In the genomic region with DNA sequence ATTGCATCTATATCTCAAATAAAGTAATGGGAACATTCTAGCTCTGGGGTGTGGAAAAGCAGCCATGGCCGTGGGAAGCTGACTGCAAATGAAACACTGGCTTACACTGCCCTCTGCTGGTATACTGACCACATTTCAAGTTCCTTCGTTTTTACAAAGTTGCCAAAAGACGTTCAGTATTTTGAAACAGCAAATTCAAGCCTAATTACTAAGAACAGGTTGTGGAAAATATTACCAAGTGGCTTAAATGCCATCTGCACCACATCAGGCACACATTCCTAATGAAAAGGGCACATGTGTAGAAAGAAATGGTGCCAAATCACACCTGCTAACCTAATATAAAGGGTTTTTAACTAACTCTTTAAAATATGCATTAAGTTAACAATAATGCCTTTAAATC, we compare ENCODE assay signal across 9 cellular contexts.
DNase-seq lines count a peak whose midpoint lies in the region; ATAC-seq, FAIRE-seq and TF ChIP-seq lines count a peak whose summit lies in the region.
"Had no signal": no experiment of that assay in that cellular context is flagged by ENCODE, and none has a peak within 500 bp of the region (broad histone marks: within the 10 kb centered on the region; RNA-seq: fewer than 3 reads in every experiment).

No MANE protein-coding gene starts in this region.

- H3K4me1 ChIP-seq in DND-41 (ENCODE audit: insufficient read depth, low read length) (no peaks in the 10 kb centered on the region), astrocyte (ENCODE audit: insufficient read depth, low read length) (no peaks in the 10 kb centered on the region), right cardiac atrium (ENCODE audit: control insufficient read depth, insufficient read depth, low read length) (peaks cover 2% of the 10 kb centered on the region)

- no peak overlapping the region for H3K27ac Mint-ChIP-seq in astrocyte (ENCODE audit: unreplicated experiment)
- H3K27ac Mint-ChIP-seq: activated naive CD4-positive, alpha-beta T cell treated with anti-CD3 and anti-CD28 coated beads, Interleukin-2, amount 50 U/mL, for 72 hours had no signal

- H3K36me3 Mint-ChIP-seq in astrocyte (ENCODE audit: low read depth, unreplicated experiment) = no peaks in the 10 kb centered on the region
- H3K36me3 Mint-ChIP-seq: activated naive CD4-positive, alpha-beta T cell treated with anti-CD3 and anti-CD28 coated beads, Interleukin-2, amount 50 U/mL, for 72 hours had no signal

- H3K4me3 Mint-ChIP-seq in astrocyte (ENCODE audit: unreplicated experiment) = no peak overlapping the region

- DNase-seq in DND-41 (peak; percentile 42), HT1080 (ENCODE audit: low read depth) (peak; percentile 44), RWPE1 (ENCODE audit: low spot score) (peak; percentile 79), astrocyte (ENCODE audit: low read depth) (no peak), right cardiac atrium (peak in 2 of 3 donors; percentile 33 to 50), retinal pigment epithelial cell (ENCODE audit: low read depth) (no peak)

- H3K4me3 ChIP-seq in DND-41 (ENCODE audit: low read depth in 1 of 2, low read length in 2 of 2) (no peak overlapping the region), astrocyte (ENCODE audit: insufficient read depth, low read depth, low read length) (no peak overlapping the region), right cardiac atrium (ENCODE audit: low read length) (no peak overlapping the region), retinal pigment epithelial cell (ENCODE audit: low read length) (no peak overlapping the region)

- H3K79me2 ChIP-seq in DND-41 (ENCODE audit: insufficient read depth, low read length) = no peaks in the 10 kb centered on the region
- H3K79me2 ChIP-seq in astrocyte (ENCODE audit: insufficient read depth, low read length) = no peaks in the 10 kb centered on the region

- no peaks in the 10 kb centered on the region for H3K9me3 ChIP-seq in DND-41 (ENCODE audit: insufficient read depth, low read length, severe bottlenecking)
- no peaks in the 10 kb centered on the region for H3K9me3 ChIP-seq in astrocyte (ENCODE audit: insufficient read depth, low read depth, low read length)
- H3K9me3 ChIP-seq in right cardiac atrium (ENCODE audit: control insufficient read depth, low read length) = no peaks in the 10 kb centered on the region

- no peak overlapping the region for H2AFZ ChIP-seq in DND-41 (ENCODE audit: low read depth, low read length)
- H2AFZ ChIP-seq in astrocyte (ENCODE audit: low read depth, low read length) = no peak overlapping the region

- ATAC-seq in DND-41 (ENCODE audit: insufficient read depth, low read depth) = peak; percentile 72
- peak; percentile 71 to 74 for ATAC-seq in right cardiac atrium
- no peak for ATAC-seq in HG02840 (IDR thresholded peaks at IDR 0.05; ENCODE audit: low FRiP score, unreplicated experiment)
- no peak for ATAC-seq in GM21381 (IDR thresholded peaks at IDR 0.05; ENCODE audit: unreplicated experiment)
- ATAC-seq: activated naive CD4-positive, alpha-beta T cell treated with anti-CD3 and anti-CD28 coated beads, Interleukin-2, amount 50 U/mL, for 72 hours had no signal

- H3K4me2 ChIP-seq in DND-41 (ENCODE audit: insufficient read depth, low read length) = no peak overlapping the region
- H3K4me2 ChIP-seq in astrocyte (ENCODE audit: low read length) = no peak overlapping the region

- under 1% methylated on average over 3 of the region's 3 CpGs for WGBS in right cardiac atrium

- H3K27me3 Mint-ChIP-seq in astrocyte (ENCODE audit: low read depth, unreplicated experiment) = no peaks in the 10 kb centered on the region

- peak; percentile 86 for FAIRE-seq in astrocyte (lab: Jason Lieb, UNC)

- H3K36me3 ChIP-seq in DND-41 (ENCODE audit: insufficient read depth, low read length) = no peaks in the 10 kb centered on the region
- no peaks in the 10 kb centered on the region for H3K36me3 ChIP-seq in astrocyte (ENCODE audit: insufficient read depth, low read length)

- peak; percentile 88 for TF ChIP-seq CTCF in DND-41 (IDR thresholded peaks at IDR 0.05; ENCODE audit: borderline replicate concordance, extremely low read depth, low read length, poor library complexity, severe bottlenecking)
- TF ChIP-seq CTCF in RWPE1 (conservative IDR thresholded peaks at IDR 0.05; ENCODE audit: low read depth) = peak; percentile 89
- TF ChIP-seq CTCF in astrocyte (IDR thresholded peaks at IDR 0.05; ENCODE audit: insufficient read depth, low read depth, low read length) = peak; percentile 94
- peak; percentile 82 for TF ChIP-seq CTCF in retinal pigment epithelial cell (conservative IDR thresholded peaks at IDR 0.05; ENCODE audit: low read depth, low read length)

- H3K9ac ChIP-seq in DND-41 (ENCODE audit: low read depth, low read length) = no peak overlapping the region
- no peak overlapping the region for H3K9ac ChIP-seq in astrocyte (ENCODE audit: low read length)

- H4K20me1 ChIP-seq in DND-41 (ENCODE audit: insufficient read depth, low read length) = peaks cover 2% of the 10 kb centered on the region; the same call in 1 of the 2 replicates
- peaks cover 43% of the 10 kb centered on the region for H4K20me1 ChIP-seq in astrocyte (ENCODE audit: insufficient read depth, low read length)

- peaks cover 10% of the 10 kb centered on the region for H3K4me1 Mint-ChIP-seq in astrocyte (ENCODE audit: low read depth, unreplicated experiment)

- intact Hi-C loops in right cardiac atrium (cut with DNase I) = loop anchor here in 1 of 4 donors (10.0 kb wide), 1 partner anchor 902 kb away; no protein-coding TSS in a partner anchor

- CTCF ChIA-PET in RWPE1 (lab: Yijun Ruan, JAX) = interaction anchor here (0.6 to 1.3 kb wide), 15 partner anchors 9 to 1681 kb away, joined by 3 to 5 read pairs (median 3); no protein-coding TSS in a partner anchor

- POLR2A ChIA-PET in RWPE1 (lab: Yijun Ruan, JAX; ENCODE audit: low non-redundant PET) = no interaction called here

- no peaks in the 10 kb centered on the region for H3K9me3 Mint-ChIP-seq in astrocyte (ENCODE audit: unreplicated experiment)
- H3K9me3 Mint-ChIP-seq: activated naive CD4-positive, alpha-beta T cell treated with anti-CD3 and anti-CD28 coated beads, Interleukin-2, amount 50 U/mL, for 72 hours had no signal

- H3K27ac ChIP-seq in DND-41 (ENCODE audit: low read length) (no peak overlapping the region), RWPE1 (no peak overlapping the region), astrocyte (ENCODE audit: low read depth, low read length) (no peak overlapping the region), right cardiac atrium (ENCODE audit: low read length) (no peak overlapping the region)

- H3K27me3 ChIP-seq in DND-41 (ENCODE audit: insufficient read depth, low read length, poor library complexity) (no peaks in the 10 kb centered on the region), astrocyte (ENCODE audit: insufficient read depth, low read length) (no peaks in the 10 kb centered on the region), right cardiac atrium (ENCODE audit: control insufficient read depth, insufficient read depth) (no peaks in the 10 kb centered on the region)

Comparison
In these comparisons a context has a peak if more than half of its experiments do, and no peak if none do; other contexts are left out.
1. ATAC-seq: peak in DND-41 (single experiment) and right cardiac atrium (2 of 2); none in HG02840 (single experiment) and GM21381 (single experiment).
2. DNase-seq: peak in DND-41 (single experiment), HT1080 (single experiment), RWPE1 (single experiment) and right cardiac atrium (2 of 3); none in astrocyte (single experiment) and retinal pigment epithelial cell (single experiment).
3. Peak in every context shown above with its lines, with median percentiles within 50 percentile points of each other: CTCF ChIP-seq.